Comparison of ENCODE assay signal across 14 cellular contexts in the genomic region with DNA sequence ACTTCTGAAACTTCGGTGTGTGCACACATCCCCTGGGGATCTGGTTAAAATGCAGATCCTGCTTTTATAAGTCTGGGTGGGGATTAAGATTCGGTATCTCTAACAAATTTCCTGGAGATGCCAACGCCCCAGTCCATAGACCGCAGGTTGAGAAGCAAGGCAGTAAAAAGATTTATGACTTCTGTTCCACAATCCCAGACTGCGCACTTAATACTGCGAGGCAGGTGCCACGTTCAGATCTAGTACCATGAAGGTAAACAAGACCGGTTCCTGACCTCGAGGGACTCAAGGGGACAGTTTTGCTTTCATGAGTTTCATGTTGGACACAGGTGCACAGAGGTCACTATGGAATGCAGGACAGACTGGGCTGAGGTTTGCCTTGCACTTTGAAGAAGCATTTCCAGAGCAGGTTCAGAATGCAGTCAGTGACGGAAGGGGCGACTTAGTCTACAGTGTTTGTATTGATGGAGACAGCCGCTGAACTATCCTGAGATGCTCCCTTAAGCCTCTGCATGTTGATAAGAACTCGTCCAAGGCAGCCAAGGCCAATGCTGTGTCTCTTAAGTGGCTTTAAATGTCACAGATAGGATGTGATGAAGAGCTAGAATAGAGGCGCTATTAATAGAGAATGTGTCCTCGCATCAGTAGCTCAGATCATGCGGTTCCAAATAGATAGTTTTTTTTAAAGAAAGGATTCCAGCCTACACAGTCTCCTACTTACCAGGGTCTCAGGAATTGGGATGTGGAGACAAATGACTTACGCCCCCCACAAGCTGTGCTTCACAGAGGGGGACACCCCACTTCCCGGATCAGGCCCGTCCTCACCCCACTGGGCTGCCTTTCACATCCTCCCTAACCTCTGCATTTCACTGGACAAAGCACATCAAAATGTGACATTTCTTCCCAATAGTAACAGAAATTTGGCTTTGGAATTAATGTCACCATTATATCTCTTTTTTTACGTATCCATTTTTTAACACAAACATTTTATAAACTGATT.
"Had no signal": no experiment of that assay in that cellular context is flagged by ENCODE, and none has a peak within 500 bp of the region (broad histone marks: within the 10 kb centered on the region; RNA-seq: fewer than 3 reads in every experiment).

No MANE protein-coding gene starts in this region.

- H3K9me3 Mint-ChIP-seq: activated B cell treated with CpG ODN at 0.5 μM for 24 hours; activated naive CD8-positive, alpha-beta T cell treated with anti-CD3 and anti-CD28 coated beads, Interleukin-2, amount 10 ng/mL, durations not matched to agents 7 days and 5 days had no signal

- ATAC-seq: lower lobe of right lung had no signal

- DNase-seq: activated B cell treated with CpG ODN at 0.5 μM for 24 hours; activated CD4-positive, alpha-beta T cell treated with anti-CD3 and anti-CD28 coated beads, Interleukin-2, amount 50 U/mL, for 1 hour; activated naive CD4-positive, alpha-beta T cell; activated naive CD8-positive, alpha-beta T cell treated with anti-CD3 and anti-CD28 coated beads, Interleukin-2, amount 10 ng/mL, durations not matched to agents 7 days and 5 days; brain microvascular endothelial cell; effector CD8-positive, alpha-beta T cell; esophagus squamous epithelium; lower lobe of right lung; ovary; stimulated activated CD4-positive, alpha-beta T cell treated with anti-CD3 and anti-CD28 coated beads, Interleukin-2, amount 100 ng/mL, for 48 hours; stimulated activated naive CD4-positive, alpha-beta T cell; T-helper 2 cell had no signal

- H3K4me1 ChIP-seq: esophagus squamous epithelium, lower lobe of right lung, tibial nerve had no signal

- H3K27me3 Mint-ChIP-seq: activated B cell treated with CpG ODN at 0.5 μM for 24 hours; activated naive CD8-positive, alpha-beta T cell treated with anti-CD3 and anti-CD28 coated beads, Interleukin-2, amount 10 ng/mL, durations not matched to agents 7 days and 5 days had no signal

- H3K4me3 Mint-ChIP-seq: activated B cell treated with CpG ODN at 0.5 μM for 24 hours; activated naive CD8-positive, alpha-beta T cell treated with anti-CD3 and anti-CD28 coated beads, Interleukin-2, amount 10 ng/mL, durations not matched to agents 7 days and 5 days; neural crest cell had no signal

- H3K36me3 Mint-ChIP-seq: activated naive CD8-positive, alpha-beta T cell treated with anti-CD3 and anti-CD28 coated beads, Interleukin-2, amount 10 ng/mL, durations not matched to agents 7 days and 5 days had no signal

- H3K4me1 Mint-ChIP-seq: activated B cell treated with CpG ODN at 0.5 μM for 24 hours; activated naive CD8-positive, alpha-beta T cell treated with anti-CD3 and anti-CD28 coated beads, Interleukin-2, amount 10 ng/mL, durations not matched to agents 7 days and 5 days; neural crest cell had no signal

- H3K4me3 ChIP-seq: esophagus squamous epithelium, lower lobe of right lung, ovary, tibial nerve had no signal

- H3K27me3 ChIP-seq: brain microvascular endothelial cell, ovary, tibial nerve had no signal

- H3K27ac Mint-ChIP-seq: activated B cell treated with CpG ODN at 0.5 μM for 24 hours; activated naive CD8-positive, alpha-beta T cell treated with anti-CD3 and anti-CD28 coated beads, Interleukin-2, amount 10 ng/mL, durations not matched to agents 7 days and 5 days had no signal

- H3K9me3 ChIP-seq: esophagus squamous epithelium, ovary had no signal

- H3K27ac ChIP-seq: brain microvascular endothelial cell, esophagus squamous epithelium, lower lobe of right lung, ovary, tibial nerve had no signal

- H3K36me3 ChIP-seq: brain microvascular endothelial cell, esophagus squamous epithelium, lower lobe of right lung, ovary, tibial nerve had no signal
